1 cellular context compared by ENCODE assay signal in genomic region chr12:112153900-112154234, GRCh38.
TF ChIP-seq lines count a peak whose summit lies in the region.

No MANE protein-coding gene starts in this region.

TF ChIP-seq in endothelial cell of umbilical vein, 7 proteins besides CTCF, POLR2A, EP300 and RAD21 (continued from another document):
- TF ChIP-seq, protein P1, sequence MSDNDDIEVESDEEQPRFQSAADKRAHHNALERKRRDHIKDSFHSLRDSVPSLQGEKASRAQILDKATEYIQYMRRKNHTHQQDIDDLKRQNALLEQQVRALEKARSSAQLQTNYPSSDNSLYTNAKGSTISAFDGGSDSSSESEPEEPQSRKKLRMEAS (IDR thresholded peaks at IDR 0.05; ENCODE audit: insufficient read depth, insufficient read length) = no peak
